In the genomic region with DNA sequence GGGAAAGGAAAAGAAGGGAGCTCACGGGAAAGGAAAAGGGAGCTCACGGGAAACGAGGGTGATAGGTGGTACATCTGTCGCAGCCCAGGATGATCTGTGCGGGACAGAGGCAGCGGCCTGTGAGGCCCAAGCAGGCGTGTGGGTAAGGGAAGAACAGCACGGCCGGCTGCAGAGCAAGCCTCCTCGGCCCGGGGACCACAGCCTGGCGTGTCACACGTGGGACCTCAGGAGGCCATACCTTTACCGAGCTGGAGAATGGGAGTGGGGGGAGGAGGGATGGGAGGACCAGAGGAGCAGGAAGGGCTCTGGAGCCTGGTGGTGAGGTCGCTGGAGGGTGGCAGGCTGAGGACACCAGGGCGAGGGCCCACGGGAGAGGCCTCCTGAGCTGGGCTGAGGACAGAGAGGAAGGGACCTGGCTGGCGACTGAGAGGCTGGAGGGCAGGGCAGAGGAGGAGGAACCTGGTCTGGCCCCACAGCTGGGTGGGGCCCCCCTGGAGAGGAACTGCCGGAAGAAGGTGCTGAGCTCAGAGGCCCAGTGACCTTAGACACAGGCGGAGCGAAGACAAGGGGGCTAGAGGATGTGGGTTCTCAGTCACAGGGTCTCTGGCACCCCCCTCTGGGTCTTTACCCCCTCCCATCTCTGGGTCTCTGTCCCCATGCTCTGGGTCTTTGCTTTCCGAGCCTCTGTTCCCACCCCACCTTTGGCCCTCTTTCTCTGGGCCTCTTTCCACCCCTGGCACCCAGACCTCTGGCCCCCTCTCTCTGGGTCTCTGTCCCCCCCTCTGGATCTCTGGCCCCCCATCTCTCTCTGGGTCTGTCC, we compare ENCODE assay signal across 1 cellular context.
TF ChIP-seq lines count a peak whose summit lies in the region.

No MANE protein-coding gene starts in this region.

TF ChIP-seq in HepG2, 621 proteins besides CTCF, POLR2A, EP300 and RAD21 (continued from another document and continues in another):
- TF ChIP-seq GMEB1 (CRISPR knock-in tag; IDR thresholded peaks at IDR 0.05; ENCODE audit: borderline replicate concordance) (peak; percentile 49; the same call in 1 of the 2 replicates), FOXK1 (CRISPR knock-in tag; IDR thresholded peaks at IDR 0.05; ENCODE audit: borderline replicate concordance, low read depth) (peak; percentile 53; the same call in 1 of the 2 replicates), GPN1 (CRISPR knock-in tag; IDR thresholded peaks at IDR 0.05; ENCODE audit: borderline replicate concordance) (no peak), PLRG1 (conservative IDR thresholded peaks at IDR 0.05) (no peak), IRX3 (CRISPR knock-in tag; IDR thresholded peaks at IDR 0.05; ENCODE audit: borderline replicate concordance, low read depth) (peak; percentile 74; the same call in 1 of the 2 replicates), ZBTB33 (CRISPR knock-in tag; IDR thresholded peaks at IDR 0.05) (0 out of 2 replicates have a peak, but pooled peaks have one; percentile 15), AGO2 (optimal IDR thresholded peaks at IDR 0.05; ENCODE audit: low read depth, low read length) (peak; percentile 100), IKZF5 (CRISPR knock-in tag; IDR thresholded peaks at IDR 0.05) (peak; percentile 74; the same call in 1 of the 2 replicates), MED1 (CRISPR knock-in tag; IDR thresholded peaks at IDR 0.05) (peak; percentile 93), NFATC3 (CRISPR knock-in tag; IDR thresholded peaks at IDR 0.05) (peak; percentile 68; the same call in 1 of the 2 replicates), GRHL1 (CRISPR knock-in tag; conservative IDR thresholded peaks at IDR 0.05) (no peak), HBP1 (CRISPR knock-in tag; IDR thresholded peaks at IDR 0.05; ENCODE audit: low read depth) (peak; percentile 45; the same call in 1 of the 2 replicates), ZFP36L1 (CRISPR knock-in tag; IDR thresholded peaks at IDR 0.05) (peak; percentile 66; the same call in 1 of the 2 replicates), ZFP82 (CRISPR knock-in tag; IDR thresholded peaks at IDR 0.05; ENCODE audit: borderline replicate concordance) (no peak), ZNF138 (CRISPR knock-in tag; IDR thresholded peaks at IDR 0.05; ENCODE audit: low read depth) (peak; percentile 69; the same call in 1 of the 2 replicates), ZNF816 (CRISPR knock-in tag; IDR thresholded peaks at IDR 0.05; ENCODE audit: borderline replicate concordance) (peak; percentile 69; the same call in 1 of the 2 replicates), EHMT2 (IDR thresholded peaks at IDR 0.05; ENCODE audit: borderline replicate concordance, low read depth, low read length) (no peak), ATF6 (CRISPR knock-in tag; conservative IDR thresholded peaks at IDR 0.05) (0 out of 2 replicates have a peak, but pooled peaks have one; percentile 71), ATRX (CRISPR knock-in tag; IDR thresholded peaks at IDR 0.05; ENCODE audit: borderline replicate concordance) (0 out of 2 replicates have a peak, but pooled peaks have one; percentile 16), ZNF512 (CRISPR knock-in tag; IDR thresholded peaks at IDR 0.05) (no peak), POLR2G (IDR thresholded peaks at IDR 0.05; ENCODE audit: low read depth, low read length) (peak; percentile 98), MATR3 (CRISPR knock-in tag; IDR thresholded peaks at IDR 0.05) (no peak), THAP11 (CRISPR knock-in tag; IDR thresholded peaks at IDR 0.05) (peak; percentile 78), ZNF282 (IDR thresholded peaks at IDR 0.05; ENCODE audit: partially characterized antibody) (no peak)
- TF ChIP-seq, protein P1, sequence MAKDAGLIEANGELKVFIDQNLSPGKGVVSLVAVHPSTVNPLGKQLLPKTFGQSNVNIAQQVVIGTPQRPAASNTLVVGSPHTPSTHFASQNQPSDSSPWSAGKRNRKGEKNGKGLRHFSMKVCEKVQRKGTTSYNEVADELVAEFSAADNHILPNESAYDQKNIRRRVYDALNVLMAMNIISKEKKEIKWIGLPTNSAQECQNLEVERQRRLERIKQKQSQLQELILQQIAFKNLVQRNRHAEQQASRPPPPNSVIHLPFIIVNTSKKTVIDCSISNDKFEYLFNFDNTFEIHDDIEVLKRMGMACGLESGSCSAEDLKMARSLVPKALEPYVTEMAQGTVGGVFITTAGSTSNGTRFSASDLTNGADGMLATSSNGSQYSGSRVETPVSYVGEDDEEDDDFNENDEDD (CRISPR knock-in tag; IDR thresholded peaks at IDR 0.05; ENCODE audit: borderline replicate concordance), result no peak
- TF ChIP-seq, protein P2, sequence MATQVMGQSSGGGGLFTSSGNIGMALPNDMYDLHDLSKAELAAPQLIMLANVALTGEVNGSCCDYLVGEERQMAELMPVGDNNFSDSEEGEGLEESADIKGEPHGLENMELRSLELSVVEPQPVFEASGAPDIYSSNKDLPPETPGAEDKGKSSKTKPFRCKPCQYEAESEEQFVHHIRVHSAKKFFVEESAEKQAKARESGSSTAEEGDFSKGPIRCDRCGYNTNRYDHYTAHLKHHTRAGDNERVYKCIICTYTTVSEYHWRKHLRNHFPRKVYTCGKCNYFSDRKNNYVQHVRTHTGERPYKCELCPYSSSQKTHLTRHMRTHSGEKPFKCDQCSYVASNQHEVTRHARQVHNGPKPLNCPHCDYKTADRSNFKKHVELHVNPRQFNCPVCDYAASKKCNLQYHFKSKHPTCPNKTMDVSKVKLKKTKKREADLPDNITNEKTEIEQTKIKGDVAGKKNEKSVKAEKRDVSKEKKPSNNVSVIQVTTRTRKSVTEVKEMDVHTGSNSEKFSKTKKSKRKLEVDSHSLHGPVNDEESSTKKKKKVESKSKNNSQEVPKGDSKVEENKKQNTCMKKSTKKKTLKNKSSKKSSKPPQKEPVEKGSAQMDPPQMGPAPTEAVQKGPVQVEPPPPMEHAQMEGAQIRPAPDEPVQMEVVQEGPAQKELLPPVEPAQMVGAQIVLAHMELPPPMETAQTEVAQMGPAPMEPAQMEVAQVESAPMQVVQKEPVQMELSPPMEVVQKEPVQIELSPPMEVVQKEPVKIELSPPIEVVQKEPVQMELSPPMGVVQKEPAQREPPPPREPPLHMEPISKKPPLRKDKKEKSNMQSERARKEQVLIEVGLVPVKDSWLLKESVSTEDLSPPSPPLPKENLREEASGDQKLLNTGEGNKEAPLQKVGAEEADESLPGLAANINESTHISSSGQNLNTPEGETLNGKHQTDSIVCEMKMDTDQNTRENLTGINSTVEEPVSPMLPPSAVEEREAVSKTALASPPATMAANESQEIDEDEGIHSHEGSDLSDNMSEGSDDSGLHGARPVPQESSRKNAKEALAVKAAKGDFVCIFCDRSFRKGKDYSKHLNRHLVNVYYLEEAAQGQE (IDR thresholded peaks at IDR 0.05; ENCODE audit: borderline replicate concordance in 1 of 2, low read depth in 1 of 2, low read length in 2 of 2), result no peak
- TF ChIP-seq, protein P3, sequence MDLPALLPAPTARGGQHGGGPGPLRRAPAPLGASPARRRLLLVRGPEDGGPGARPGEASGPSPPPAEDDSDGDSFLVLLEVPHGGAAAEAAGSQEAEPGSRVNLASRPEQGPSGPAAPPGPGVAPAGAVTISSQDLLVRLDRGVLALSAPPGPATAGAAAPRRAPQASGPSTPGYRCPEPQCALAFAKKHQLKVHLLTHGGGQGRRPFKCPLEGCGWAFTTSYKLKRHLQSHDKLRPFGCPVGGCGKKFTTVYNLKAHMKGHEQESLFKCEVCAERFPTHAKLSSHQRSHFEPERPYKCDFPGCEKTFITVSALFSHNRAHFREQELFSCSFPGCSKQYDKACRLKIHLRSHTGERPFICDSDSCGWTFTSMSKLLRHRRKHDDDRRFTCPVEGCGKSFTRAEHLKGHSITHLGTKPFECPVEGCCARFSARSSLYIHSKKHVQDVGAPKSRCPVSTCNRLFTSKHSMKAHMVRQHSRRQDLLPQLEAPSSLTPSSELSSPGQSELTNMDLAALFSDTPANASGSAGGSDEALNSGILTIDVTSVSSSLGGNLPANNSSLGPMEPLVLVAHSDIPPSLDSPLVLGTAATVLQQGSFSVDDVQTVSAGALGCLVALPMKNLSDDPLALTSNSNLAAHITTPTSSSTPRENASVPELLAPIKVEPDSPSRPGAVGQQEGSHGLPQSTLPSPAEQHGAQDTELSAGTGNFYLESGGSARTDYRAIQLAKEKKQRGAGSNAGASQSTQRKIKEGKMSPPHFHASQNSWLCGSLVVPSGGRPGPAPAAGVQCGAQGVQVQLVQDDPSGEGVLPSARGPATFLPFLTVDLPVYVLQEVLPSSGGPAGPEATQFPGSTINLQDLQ (CRISPR knock-in tag; IDR thresholded peaks at IDR 0.05), result peak; percentile 55; the same call in 1 of the 2 replicates
